11 cellular contexts compared by ENCODE assay signal in the genomic region with DNA sequence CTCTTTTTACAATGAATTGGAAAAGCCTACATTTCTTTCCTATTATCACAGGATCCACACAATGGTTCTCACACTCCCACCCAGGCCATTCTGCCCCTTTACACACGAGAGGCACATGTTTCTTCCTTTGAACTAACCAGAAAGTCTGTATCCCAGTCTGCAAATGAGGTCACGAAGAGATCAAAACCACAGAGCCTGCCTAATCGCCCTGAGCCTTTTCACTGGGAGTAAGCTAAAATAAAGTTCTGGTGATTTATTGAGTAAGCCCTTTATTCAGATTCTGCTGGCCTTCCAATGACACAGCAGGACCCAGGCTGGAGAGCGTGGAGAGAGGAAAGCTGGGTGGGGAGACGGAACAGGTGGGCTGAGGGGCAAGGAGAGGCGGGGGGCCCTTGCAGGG.
A peak's percentile ranks its signal among the peaks of the same experiment; 100 is the strongest.
DNase-seq lines count a peak whose midpoint lies in the region; ATAC-seq and TF ChIP-seq lines count a peak whose summit lies in the region.
"Had no signal": no experiment of that assay in that cellular context is flagged by ENCODE, and none has a peak within 500 bp of the region (broad histone marks: within the 10 kb centered on the region; RNA-seq: fewer than 3 reads in every experiment).

No MANE protein-coding gene starts in this region.

- TF ChIP-seq CTCF in AG10803 (conservative IDR thresholded peaks at IDR 0.05; ENCODE audit: low read length) (no peak), choroid plexus epithelial cell (conservative IDR thresholded peaks at IDR 0.05; ENCODE audit: low read depth, low read length) (no peak), GM13977 (IDR thresholded peaks at IDR 0.05; ENCODE audit: extremely low read depth, insufficient read depth, missing control alignments) (no peak)

- no peaks in the 10 kb centered on the region for H3K9me3 Mint-ChIP-seq in naive thymus-derived CD8-positive, alpha-beta T cell

- H3K14ac ChIP-seq in trophoblast cell (ENCODE audit: low read length) = no peak overlapping the region

- H3K9ac ChIP-seq in trophoblast cell (ENCODE audit: low read length) = no peak overlapping the region

- no peak overlapping the region for H4K8ac ChIP-seq in trophoblast cell (ENCODE audit: low read depth, low read length)

- H2AK5ac ChIP-seq in trophoblast cell (ENCODE audit: low read length) = no peak overlapping the region

- H2BK12ac ChIP-seq in trophoblast cell (ENCODE audit: low read length) = no peak overlapping the region

- H3K4me3 ChIP-seq in AG10803 (ENCODE audit: low read length) (no peak overlapping the region), choroid plexus epithelial cell (ENCODE audit: low read depth, low read length) (no peak overlapping the region), trophoblast cell (ENCODE audit: low read depth, low read length) (no peak overlapping the region)
- H3K4me3 ChIP-seq: tibial nerve had no signal

- no peaks in the 10 kb centered on the region for H3K9me3 ChIP-seq in trophoblast cell (ENCODE audit: insufficient read depth, low read depth, low read length)
- H3K9me3 ChIP-seq: tibial nerve had no signal

- no peak overlapping the region for H3K18ac ChIP-seq in trophoblast cell (ENCODE audit: low read length)

- ATAC-seq in naive thymus-derived CD8-positive, alpha-beta T cell = peak in 1 of 2 donors; percentile 27
- ATAC-seq in HG02763 (IDR thresholded peaks at IDR 0.05; ENCODE audit: unreplicated experiment) = no peak

- H3K36me3 Mint-ChIP-seq in naive thymus-derived CD8-positive, alpha-beta T cell = peaks cover 11 to 61% (median 30%) of the 10 kb centered on the region in 3 donors

- H3K27me3 Mint-ChIP-seq in naive thymus-derived CD8-positive, alpha-beta T cell = no peaks in the 10 kb centered on the region

- H3K27me3 ChIP-seq in trophoblast cell (ENCODE audit: insufficient read depth, low read length) = no peaks in the 10 kb centered on the region
- H3K27me3 ChIP-seq: dorsolateral prefrontal cortex, tibial nerve had no signal

- H4K12ac ChIP-seq in trophoblast cell (ENCODE audit: low read depth, low read length) = no peak overlapping the region

- no peak overlapping the region for H2BK5ac ChIP-seq in trophoblast cell (ENCODE audit: low read depth, low read length, poor library complexity)

- H2BK120ac ChIP-seq in trophoblast cell (ENCODE audit: insufficient read depth, low read length, poor library complexity) = no peak overlapping the region

- DNase-seq in AG10803 (ENCODE audit: low read depth) (peak; percentile 48), LHCN-M2 (ENCODE audit: low read depth) (peak; percentile 72), choroid plexus epithelial cell (ENCODE audit: low read depth) (peak; percentile 21), GM13977 (ENCODE audit: low spot score) (no peak), trophoblast cell (no peak), NCI-H2029 treated with DMSO at 0.1 percent for 48 hours (lab: John Stamatoyannopoulos, UW) (no peak)
- DNase-seq in naive thymus-derived CD8-positive, alpha-beta T cell = no peak
- DNase-seq: dorsolateral prefrontal cortex, NCI-H187 treated with DMSO at 0.1 percent for 48 hours had no signal

- H2AFZ ChIP-seq in trophoblast cell (ENCODE audit: insufficient read depth, low read length, poor library complexity) = no peak overlapping the region

- H3K79me2 ChIP-seq in trophoblast cell (ENCODE audit: control insufficient read depth, insufficient read depth, low read length, poor library complexity) = no peaks in the 10 kb centered on the region

- H3K4me1 Mint-ChIP-seq in naive thymus-derived CD8-positive, alpha-beta T cell = peaks cover 4 to 8% (median 6%) of the 10 kb centered on the region in 4 donors

- in situ Hi-C loops in GM13977 (cut with MboI; ENCODE audit: low pct_unique_long_range_greater_than_20kb, low sequenced_read_pairs, unreplicated experiment) = no loop called here

- no peak overlapping the region for H3K4ac ChIP-seq in trophoblast cell (ENCODE audit: low read depth, low read length)

- no peak overlapping the region for H4K91ac ChIP-seq in trophoblast cell (ENCODE audit: low read depth, low read length)

- peaks cover 0 to 3% of the 10 kb centered on the region in 2 experiments for H3K36me3 ChIP-seq in trophoblast cell (ENCODE audit: control insufficient read depth in 1 of 2, insufficient read depth in 2 of 2, low read length in 2 of 2)

- no peak overlapping the region for H3K27ac ChIP-seq in trophoblast cell (ENCODE audit: low read depth, low read length)

- no peak overlapping the region for H3K23ac ChIP-seq in trophoblast cell (ENCODE audit: low read length)

- H3K79me1 ChIP-seq in trophoblast cell (ENCODE audit: low read length) = no peaks in the 10 kb centered on the region

- no CpG with 5 or more reads among the region's 6 CpGs for whole genome bisulfite sequencing in trophoblast cell (ENCODE audit: extremely low coverage, insufficient coverage, insufficient read length)

- POLR2A ChIA-PET in naive thymus-derived CD8-positive, alpha-beta T cell (lab: Charles Lee) = no interaction called here

- H3K4me2 ChIP-seq in trophoblast cell (ENCODE audit: low read length) = no peak overlapping the region

- H3K4me3 Mint-ChIP-seq in naive thymus-derived CD8-positive, alpha-beta T cell = peak overlapping the region in 1 of 10 donors; percentile 12

- H3K4me1 ChIP-seq in trophoblast cell (ENCODE audit: control insufficient read depth in 1 of 2, insufficient read depth in 2 of 2, low read length in 2 of 2) = peaks cover 0 to 4% of the 10 kb centered on the region in 2 experiments

- peak overlapping the region in 8 of 10 donors; percentile 3 to 81 (median 40) for H3K27ac Mint-ChIP-seq in naive thymus-derived CD8-positive, alpha-beta T cell

Comparison
In these comparisons a context has a peak if more than half of its experiments do, and no peak if none do; other contexts are left out.
1. DNase-seq: peak in AG10803 (single experiment), LHCN-M2 (single experiment) and choroid plexus epithelial cell (single experiment); none in naive thymus-derived CD8-positive, alpha-beta T cell (0 of 10), GM13977 (single experiment), trophoblast cell (0 of 2) and NCI-H2029 treated with DMSO at 0.1 percent for 48 hours (single experiment).